8 cellular contexts compared by ENCODE assay signal in genomic region chr2:63056309-63057065, GRCh38.
DNase-seq lines count a peak whose midpoint lies in the region.

No MANE protein-coding gene starts in this region.

- DNase-seq in stimulated activated CD4-positive, alpha-beta T cell treated with anti-CD3 and anti-CD28 coated beads, Interleukin-15, amount 100 ng/mL, for 24 hours, result peak; percentile 58
- no peak for DNase-seq in stimulated activated CD4-positive, alpha-beta T cell treated with anti-CD3 and anti-CD28 coated beads, Interleukin-4, amount 100 ng/mL, for 4 hours
- DNase-seq in activated CD4-positive, alpha-beta T cell treated with anti-CD3 and anti-CD28 coated beads, Interleukin-2, amount 50 U/mL, for 48 hours, result peak; percentile 36 to 44
- DNase-seq in iPS-NIHi11 (ENCODE audit: low spot score) (peak; percentile 37), NCI-H1092 (lab: John Stamatoyannopoulos, UW) (no peak), DMS53 treated with DMSO at 0.1 percent for 48 hours (lab: John Stamatoyannopoulos, UW; ENCODE audit: unreplicated experiment) (no peak), HK-2 (ENCODE audit: unreplicated experiment) (no peak), pons (ENCODE audit: low spot score) (no peak)

Comparison
In these comparisons a context has a peak if more than half of its experiments do, and no peak if none do; other contexts are left out.
1. DNase-seq: peak in stimulated activated CD4-positive, alpha-beta T cell treated with anti-CD3 and anti-CD28 coated beads, Interleukin-15, amount 100 ng/mL, for 24 hours (single experiment), activated CD4-positive, alpha-beta T cell treated with anti-CD3 and anti-CD28 coated beads, Interleukin-2, amount 50 U/mL, for 48 hours (2 of 2) and iPS-NIHi11 (single experiment); none in stimulated activated CD4-positive, alpha-beta T cell treated with anti-CD3 and anti-CD28 coated beads, Interleukin-4, amount 100 ng/mL, for 4 hours (0 of 2), NCI-H1092 (single experiment), DMS53 treated with DMSO at 0.1 percent for 48 hours (single experiment), HK-2 (single experiment) and pons (single experiment).